In genomic region chr17:38349097-38349904, GRCh38 we compare ENCODE assay signal across 9 cellular contexts. TPM values are rescaled to one million over a fixed set of nuclear protein-coding genes. Genes with fewer than 3 reads are reported as not detected.
DNase-seq lines count a peak whose midpoint lies in the region; ATAC-seq and TF ChIP-seq lines count a peak whose summit lies in the region.
"Had no signal": no experiment of that assay in that cellular context is flagged by ENCODE, and none has a peak within 500 bp of the region (broad histone marks: within the 10 kb centered on the region; RNA-seq: fewer than 3 reads in every experiment).

No MANE protein-coding gene starts in this region.

- no peaks in the 10 kb centered on the region for H3K27me3 ChIP-seq in PC-3 (ENCODE audit: low read length)

- CTCF ChIA-PET in PC-3 (lab: Charles Lee), result interaction anchor here (0.6 to 1.5 kb wide), 7 partner anchors 10 to 73 kb away, joined by 3 to 46 read pairs (median 4); no protein-coding TSS in a partner anchor

- BruUV-seq in PC-3 (replicated peaks; lab: Mats Ljungman, UMichigan), result no TSS peak

- no peaks in the 10 kb centered on the region for H4K20me1 ChIP-seq in PC-3 (ENCODE audit: low read length)

- H3K9me3 ChIP-seq in PC-3 (ENCODE audit: low read length), result no peaks in the 10 kb centered on the region

- no peak overlapping the region for H3K9ac ChIP-seq in PC-3 (ENCODE audit: low read length)

- peaks cover 5% of the 10 kb centered on the region for H3K27me3 Mint-ChIP-seq in nephron progenitor cell (ENCODE audit: low read depth, poor library complexity)

- H3K4me3 Mint-ChIP-seq in nephron progenitor cell, result no peak overlapping the region

- no peaks in the 10 kb centered on the region for H3F3A ChIP-seq in PC-3 (ENCODE audit: low read length, unreplicated experiment)

- no peaks in the 10 kb centered on the region for H3K9me2 ChIP-seq in PC-3 (replicated peaks; ENCODE audit: low read length)

- peaks cover 20% of the 10 kb centered on the region for H3K79me2 ChIP-seq in PC-3 (ENCODE audit: low read length)

- H3K4me3 ChIP-seq in PC-3 (ENCODE audit: low read length), result no peak overlapping the region

- TF ChIP-seq CTCF in LNCAP (IDR thresholded peaks at IDR 0.05) (peak; percentile 93), PC-3 (conservative IDR thresholded peaks at IDR 0.05; ENCODE audit: low read depth, low read length) (peak; percentile 86), nephron progenitor cell (IDR thresholded peaks at IDR 0.05) (peak; percentile 89)

- H3K4me2 ChIP-seq in PC-3 (ENCODE audit: low read length), result no peak overlapping the region

- ATAC-seq in PC-3, result peak; percentile 67
- ATAC-seq in HG03108 (IDR thresholded peaks at IDR 0.05; ENCODE audit: unreplicated experiment), result no peak

- no peak overlapping the region for H3K27ac ChIP-seq in PC-3 (ENCODE audit: low read length)

- peak; percentile 24 for DNase-seq in DMS 273 treated with DMSO at 0.1 percent for 48 hours (lab: John Stamatoyannopoulos, UW)
- DNase-seq in PC-3, result peak; percentile 78
- peak; percentile 78 for DNase-seq in activated T-cell treated with anti-CD3 and anti-CD28 coated beads for 48 hours (ENCODE audit: low read depth)
- peak; percentile 70 for DNase-seq in fibroblast of gingiva (ENCODE audit: low read depth)
- DNase-seq in nephron progenitor cell, result peak; percentile 88
- peak; percentile 74 for DNase-seq in stimulated activated naive CD4-positive, alpha-beta T cell treated with Interleukin-2 at 50 U/mL for 16 hours (lab: John Stamatoyannopoulos, UW)

- peak overlapping the region; percentile 33; the same call in 1 of the 2 replicates for H2AFZ ChIP-seq in PC-3 (ENCODE audit: low read length)

- POLR2A ChIA-PET in PC-3 (lab: Charles Lee; ENCODE audit: unreplicated experiment), result interaction anchor here (0.7 kb wide), 1 partner anchor 65 kb away, joined by 3 read pairs; no protein-coding TSS in a partner anchor

- no peaks in the 10 kb centered on the region; the same call in 1 of the 2 replicates for H3K36me3 ChIP-seq in PC-3 (ENCODE audit: low read depth, low read length)

- H3K4me1 ChIP-seq in PC-3 (ENCODE audit: insufficient read depth, low read length), result peaks cover 8% of the 10 kb centered on the region; the same call in 1 of the 2 replicates

- no peaks in the 10 kb centered on the region for H3K36me3 Mint-ChIP-seq in nephron progenitor cell (ENCODE audit: low read depth)

- intact Hi-C loops in PC-3 (cut with micrococcal nuclease), result loop anchor here (1.0 kb wide), 1 partner anchor 65 kb away; no protein-coding TSS in a partner anchor

- H3K27ac Mint-ChIP-seq in nephron progenitor cell, result peak overlapping the region; percentile 80

- no peaks in the 10 kb centered on the region for H3K9me3 Mint-ChIP-seq in nephron progenitor cell

- peaks cover 41% of the 10 kb centered on the region for H3K4me1 Mint-ChIP-seq in nephron progenitor cell

RNA-seq across cellular contexts. Expression of gene SOCS7, which starts 2.3 kb away (rescaled TPM):
- 7.4 and 9.8 TPM in 2 replicates for total RNA-seq in PC-3 (2014; rRNA removed)

RNA-seq across cellular contexts. Expression of gene GPR179, which starts 5.5 kb away (rescaled TPM):
- total RNA-seq in PC-3 (2014; rRNA removed), result not detected in 2 replicates
- total RNA-seq: T-helper 1 cell treated with Interleukin-12 subunit alpha and Interleukin-12 subunit beta and Interleukin-4 antibody, amounts not matched to agents 30 ng/mL and 1 ng/mL, for 36 hours had no signal

RNA-seq across cellular contexts. Expression of gene MRPL45, which starts 52.3 kb away (rescaled TPM):
- total RNA-seq in PC-3 (2014; rRNA removed), result 31.4 and 34.3 TPM in 2 replicates

Comparison
In these comparisons a context has a peak if more than half of its experiments do, and no peak if none do; other contexts are left out.
1. DNase-seq: peak in every context shown above with its lines; median percentile 88 in nephron progenitor cell; 78 in PC-3; 78 in activated T-cell treated with anti-CD3 and anti-CD28 coated beads for 48 hours; 74 in stimulated activated naive CD4-positive, alpha-beta T cell treated with Interleukin-2 at 50 U/mL for 16 hours; 70 in fibroblast of gingiva; 24 in DMS 273 treated with DMSO at 0.1 percent for 48 hours.